In the genomic region with DNA sequence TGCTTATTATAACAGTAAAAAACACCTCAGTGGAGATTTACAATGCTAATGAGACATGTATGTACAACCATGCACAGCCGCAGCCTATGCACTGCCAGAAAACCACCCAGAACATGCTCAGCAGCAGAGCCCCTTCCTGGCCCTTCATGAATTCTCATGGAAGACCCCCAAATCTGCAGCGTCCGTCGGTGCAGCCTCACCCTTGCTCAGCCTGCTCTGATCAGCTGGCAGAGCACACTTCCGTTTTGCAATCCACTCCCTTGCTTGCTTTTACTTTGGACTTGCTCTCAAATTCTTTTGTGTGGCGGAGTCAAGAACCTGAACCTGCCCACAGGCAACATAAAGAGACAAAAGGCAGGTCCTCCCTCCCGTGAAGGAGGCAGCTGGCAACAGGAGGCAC, we compare ENCODE assay signal across 27 cellular contexts.
"Had no signal": no experiment of that assay in that cellular context is flagged by ENCODE, and none has a peak within 500 bp of the region (broad histone marks: within the 10 kb centered on the region; RNA-seq: fewer than 3 reads in every experiment).

No MANE protein-coding gene starts in this region.

- FAIRE-seq: astrocyte had no signal

- H3K9me3 Mint-ChIP-seq: activated naive CD4-positive, alpha-beta T cell treated with anti-CD3 and anti-CD28 coated beads, Interleukin-2, amount 50 U/mL, for 24 hours; activated naive CD8-positive, alpha-beta T cell treated with anti-CD3 and anti-CD28 coated beads, Interleukin-2, amount 50 U/mL, for 24 hours; central memory CD8-positive, alpha-beta T cell; WTC11 had no signal

- H3K4me1 Mint-ChIP-seq: activated naive CD4-positive, alpha-beta T cell treated with anti-CD3 and anti-CD28 coated beads, Interleukin-2, amount 50 U/mL, for 24 hours; activated naive CD8-positive, alpha-beta T cell treated with anti-CD3 and anti-CD28 coated beads, Interleukin-2, amount 50 U/mL, for 24 hours; central memory CD8-positive, alpha-beta T cell had no signal

- H3K27ac Mint-ChIP-seq: activated CD8-positive, alpha-beta T cell treated with anti-CD3 and anti-CD28 coated beads, Interleukin-2, amount 10 ng/mL, durations not matched to agents 7 days and 5 days; activated naive CD4-positive, alpha-beta T cell treated with anti-CD3 and anti-CD28 coated beads, Interleukin-2, amount 50 U/mL, for 24 hours; activated naive CD8-positive, alpha-beta T cell treated with anti-CD3 and anti-CD28 coated beads, Interleukin-2, amount 50 U/mL, for 24 hours had no signal

- ATAC-seq: activated CD8-positive, alpha-beta T cell treated with anti-CD3 and anti-CD28 coated beads, Interleukin-2, amount 10 ng/mL, durations not matched to agents 7 days and 5 days; activated naive CD8-positive, alpha-beta T cell treated with anti-CD3 and anti-CD28 coated beads, Interleukin-2, amount 50 U/mL, for 24 hours; Panc1; T-helper 17 cell; WTC11 had no signal

- H3K36me3 Mint-ChIP-seq: activated naive CD4-positive, alpha-beta T cell treated with anti-CD3 and anti-CD28 coated beads, Interleukin-2, amount 50 U/mL, for 24 hours; brain; WTC11 had no signal

- DNase-seq: activated CD4-positive, alpha-beta T cell treated with anti-CD3 and anti-CD28 coated beads for 48 hours; activated CD4-positive, alpha-beta T cell treated with anti-CD3 and anti-CD28 coated beads, Interleukin-2, amount 50 U/mL, for 4 hours; activated CD4-positive, CD25-positive, alpha-beta regulatory T cell treated with anti-CD3 and anti-CD28 coated beads, Interleukin-2, amount 50 U/mL, for 72 hours; activated CD8-positive, alpha-beta memory T cell treated with anti-CD3 and anti-CD28 coated beads, Interleukin-2, amount 50 U/mL, for 48 hours; activated CD8-positive, alpha-beta T cell treated with anti-CD3 and anti-CD28 coated beads, Interleukin-2, amount 10 ng/mL, durations not matched to agents 7 days and 5 days; activated naive CD4-positive, alpha-beta T cell; activated naive CD8-positive, alpha-beta T cell treated with anti-CD3 and anti-CD28 coated beads, Interleukin-2, amount 50 U/mL, for 24 hours; activated T-cell treated with anti-CD3 and anti-CD28 coated beads, Interleukin-2, amount 50 U/mL, for 1 hour; amniotic stem cell; Kasumi-1; KBM-7; NCI-H1092; NCI-H1417; NCI-H1930; NCI-H2107; NCI-H446 treated with DMSO at 0.1 percent for 48 hours; NCI-H524 treated with DMSO at 0.1 percent for 48 hours; RPMI8226; SHP77; T-helper 17 cell; T-helper 9 cell had no signal

- H3K4me3 Mint-ChIP-seq: activated CD8-positive, alpha-beta T cell treated with anti-CD3 and anti-CD28 coated beads, Interleukin-2, amount 10 ng/mL, durations not matched to agents 7 days and 5 days; activated naive CD4-positive, alpha-beta T cell treated with anti-CD3 and anti-CD28 coated beads, Interleukin-2, amount 50 U/mL, for 24 hours; activated naive CD8-positive, alpha-beta T cell treated with anti-CD3 and anti-CD28 coated beads, Interleukin-2, amount 50 U/mL, for 24 hours; central memory CD8-positive, alpha-beta T cell; T-helper 17 cell; WTC11 had no signal
